11 cellular contexts compared by ENCODE assay signal in the genomic region with DNA sequence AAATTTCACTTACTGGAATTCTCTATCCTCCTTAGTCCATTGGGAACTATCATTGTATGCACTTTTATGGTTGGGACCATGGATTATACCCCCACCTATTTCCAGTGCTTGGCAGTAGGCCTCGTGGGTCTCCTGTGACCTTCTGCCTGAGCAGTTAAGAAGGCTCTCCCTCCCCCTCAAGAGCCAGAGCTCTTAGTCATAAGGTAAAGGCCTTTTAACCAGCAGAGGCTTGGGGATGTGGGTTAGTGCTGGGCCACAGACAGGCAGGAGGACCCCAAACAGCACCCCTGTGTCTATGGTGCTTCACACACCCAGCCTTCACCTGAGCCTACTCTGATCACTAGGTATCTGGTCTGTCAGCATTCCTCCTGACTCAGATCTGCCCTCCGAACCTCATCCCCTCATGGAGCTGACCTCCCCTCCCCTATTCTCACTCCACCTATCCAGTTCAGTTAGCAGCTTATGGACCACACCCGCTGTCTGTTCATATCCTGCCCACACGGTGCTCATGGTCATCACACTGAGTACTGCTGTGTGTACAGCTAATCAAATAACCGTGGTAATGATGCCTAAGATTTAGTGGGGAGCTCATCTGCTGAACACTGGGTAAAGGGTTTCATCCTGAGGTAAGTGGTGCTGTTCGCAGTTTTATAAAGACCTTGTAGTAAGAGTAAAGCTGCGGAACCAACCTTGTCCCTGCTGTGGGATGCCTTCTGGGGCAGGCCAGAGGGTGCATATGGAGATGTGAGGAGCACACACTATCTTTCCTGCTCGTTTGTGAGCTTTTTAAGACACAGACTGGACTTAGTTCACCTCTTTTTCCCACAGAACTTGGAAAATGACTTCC. TPM values are rescaled to one million over a fixed set of nuclear protein-coding genes. Genes with fewer than 3 reads are reported as not detected.
DNase-seq lines count a peak whose midpoint lies in the region; ATAC-seq, FAIRE-seq and TF ChIP-seq lines count a peak whose summit lies in the region.
"Had no signal": no experiment of that assay in that cellular context is flagged by ENCODE, and none has a peak within 500 bp of the region (broad histone marks: within the 10 kb centered on the region; RNA-seq: fewer than 3 reads in every experiment).

No MANE protein-coding gene starts in this region.

- peaks cover 25% of the 10 kb centered on the region for H3K36me3 Mint-ChIP-seq in CD4-positive, CD25-positive, alpha-beta regulatory T cell

- 91% methylated on average over 8 of the region's 8 CpGs for WGBS in HepG2 (ENCODE audit: low lambda C conversion rate)

- DNase-seq in CD4-positive, CD25-positive, alpha-beta regulatory T cell: peak in 2 of 3 donors; percentile 0 to 35
- DNase-seq in HEK293T (ENCODE audit: extremely low spot score) (no peak), amniotic epithelial cell (ENCODE audit: low read depth) (peak; percentile 74), HepG2 (ENCODE audit: low spot score) (no peak), ascending aorta (ENCODE audit: low spot score in 2 of 2) (no peak)
- DNase-seq in activated CD4-positive, alpha-beta T cell treated with anti-CD3 and anti-CD28 coated beads for 48 hours: no peak
- DNase-seq in stimulated activated CD4-positive, alpha-beta T cell treated with anti-CD3 and anti-CD28 coated beads, Interleukin-12 subunit alpha, Interleukin-12 subunit beta, amount 100 ng/mL, for 4 hours: no peak

- CTCF ChIA-PET in HEK293T (lab: Yijun Ruan, JAX) (interaction anchor here (0.6 to 2.2 kb wide), 9 partner anchors 9 to 514 kb away, joined by 3 to 10 read pairs (median 5); no protein-coding TSS in a partner anchor), HepG2 (lab: Yijun Ruan, JAX; ENCODE audit: low intra/inter-chr PET ratio, low total read pairs) (interaction anchor here (0.8 to 1.6 kb wide), 3 partner anchors 42 to 618 kb away, joined by 3 to 14 read pairs (median 12); a partner anchor contains a TSS)

- FAIRE-seq in HepG2 (lab: Jason Lieb, UNC): no peak

- peaks cover 59% of the 10 kb centered on the region for H3K36me3 ChIP-seq in CD4-positive, CD25-positive, alpha-beta regulatory T cell (ENCODE audit: control insufficient read depth, insufficient read depth, low read length)
- H3K36me3 ChIP-seq in HepG2 (replicated peaks in 1 of 2; ENCODE audit: control insufficient read depth in 1 of 2, insufficient read depth in 2 of 2, low read length in 2 of 2): peaks cover 23 to 64% of the 10 kb centered on the region in 2 experiments
- H3K36me3 ChIP-seq in ascending aorta: peaks cover 40 to 64% of the 10 kb centered on the region in 2 donors

- H3K4me3 ChIP-seq in CD4-positive, CD25-positive, alpha-beta regulatory T cell (ENCODE audit: low read depth, low read length): no peak overlapping the region
- H3K4me3 ChIP-seq in HepG2 (replicated peaks in 1 of 3; ENCODE audit: insufficient read depth in 1 of 3, low read depth in 2 of 3, low read length in 3 of 3) (no peak overlapping the region), ascending aorta (no peak overlapping the region)
- H3K4me3 ChIP-seq: tibial nerve had no signal

- no TSS peak for BruUV-seq in HepG2 (replicated peaks; lab: Mats Ljungman, UMichigan)

- H3K9me3 Mint-ChIP-seq in CD4-positive, CD25-positive, alpha-beta regulatory T cell: peaks cover 0 to 2% (median 0%) of the 10 kb centered on the region in 7 donors
- H3K9me3 Mint-ChIP-seq: dendritic cell treated with granulocyte-macrophage colony-stimulating factor and Interleukin-4, amounts not matched to agents 40 ng/mL and 50 ng/mL, for 4 days had no signal

- no peaks in the 10 kb centered on the region for H3K27me3 Mint-ChIP-seq in CD4-positive, CD25-positive, alpha-beta regulatory T cell
- H3K27me3 Mint-ChIP-seq: dendritic cell treated with granulocyte-macrophage colony-stimulating factor and Interleukin-4, amounts not matched to agents 40 ng/mL and 50 ng/mL, for 4 days had no signal

- H3K4me2 ChIP-seq in HepG2 (ENCODE audit: low read depth, low read length): no peak overlapping the region

- peaks cover 0 to 4% (median 3%) of the 10 kb centered on the region in 4 donors for H3K4me1 Mint-ChIP-seq in CD4-positive, CD25-positive, alpha-beta regulatory T cell

- intact Hi-C loops in HepG2 (cut with micrococcal nuclease; ENCODE audit: unreplicated experiment): loop anchor here (1.0 to 2.0 kb wide), 3 partner anchors 23 to 73 kb away; no protein-coding TSS in a partner anchor
- intact Hi-C loops in ascending aorta (cut with DNase I): loop anchor here (5.0 kb wide), 1 partner anchor 621 kb away; a partner anchor contains a TSS

- no peaks in the 10 kb centered on the region for H3K79me2 ChIP-seq in HepG2 (ENCODE audit: insufficient read depth, low read length)

- no peaks in the 10 kb centered on the region for H4K20me1 ChIP-seq in HepG2 (ENCODE audit: insufficient read depth, low read length)

- in situ Hi-C loops in HepG2 (cut with HindIII; ENCODE audit: extremely low pct_ligation_motif_present, low pct_unique_long_range_greater_than_20kb): loop anchor here (5.0 kb wide), 2 partner anchors 41 to 71 kb away; a partner anchor contains a TSS

- no peak for TF ChIP-seq POLR2A in HepG2 (IDR thresholded peaks at IDR 0.05; ENCODE audit: insufficient read depth in 1 of 2, low read depth in 2 of 2, low read length in 2 of 2)

- H3K27ac Mint-ChIP-seq in CD4-positive, CD25-positive, alpha-beta regulatory T cell: peak overlapping the region; percentile 36 to 78 (median 61)
- H3K27ac Mint-ChIP-seq: dendritic cell treated with granulocyte-macrophage colony-stimulating factor and Interleukin-4, amounts not matched to agents 40 ng/mL and 50 ng/mL, for 4 days had no signal

- no peak for TF ChIP-seq EP300 in HepG2 (IDR thresholded peaks at IDR 0.05; ENCODE audit: low read depth in 2 of 2, low read length in 2 of 2)
- no peak for TF ChIP-seq EP300 in HepG2 (CRISPR knock-in tag; IDR thresholded peaks at IDR 0.05; ENCODE audit: borderline replicate concordance)

- no peak overlapping the region for H3K27ac ChIP-seq in CD4-positive, CD25-positive, alpha-beta regulatory T cell (ENCODE audit: insufficient read depth, low read length, poor library complexity, severe bottlenecking)
- H3K27ac ChIP-seq in HepG2 (ENCODE audit: extremely low read length, insufficient read depth, low read length) (no peak overlapping the region), ascending aorta (no peak overlapping the region)
- H3K27ac ChIP-seq: HL-60, tibial nerve had no signal

- H3K4me1 ChIP-seq in CD4-positive, CD25-positive, alpha-beta regulatory T cell (ENCODE audit: control insufficient read depth, insufficient read depth, low read length, poor library complexity, severe bottlenecking): no peaks in the 10 kb centered on the region
- H3K4me1 ChIP-seq in HepG2 (ENCODE audit: insufficient read depth, low read length): no peaks in the 10 kb centered on the region
- H3K4me1 ChIP-seq in ascending aorta: no peaks in the 10 kb centered on the region

- no peaks in the 10 kb centered on the region for H3K27me3 ChIP-seq in CD4-positive, CD25-positive, alpha-beta regulatory T cell (ENCODE audit: control insufficient read depth, insufficient read depth, low read length)
- H3K27me3 ChIP-seq in HepG2 (ENCODE audit: control insufficient read depth in 1 of 2, insufficient read depth in 2 of 2, low read length in 2 of 2): no peaks in the 10 kb centered on the region
- H3K27me3 ChIP-seq in ascending aorta: no peaks in the 10 kb centered on the region
- H3K27me3 ChIP-seq: tibial nerve had no signal

- no peak overlapping the region for H3K9ac ChIP-seq in HepG2 (ENCODE audit: insufficient read depth, low read depth, low read length)

- TF ChIP-seq CTCF in HepG2 (CRISPR knock-in tag; IDR thresholded peaks at IDR 0.05) (no peak), ascending aorta (IDR thresholded peaks at IDR 0.05) (no peak)

- POLR2A ChIA-PET in HEK293T (lab: Yijun Ruan, JAX) (no interaction called here), HepG2 (lab: Yijun Ruan, JAX) (interaction anchor here (1.0 to 1.2 kb wide), 2 partner anchors 41 to 159 kb away, joined by 3 read pairs; a partner anchor contains a TSS)

- no peak overlapping the region for H2AFZ ChIP-seq in HepG2 (ENCODE audit: low read length)

- peak in 1 of 2 donors; percentile 28 for ATAC-seq in CD4-positive, CD25-positive, alpha-beta regulatory T cell (ENCODE audit: low read depth in 2 of 2)
- peak; percentile 35; the same call in 2 of the 3 replicates for ATAC-seq in HepG2
- no peak for ATAC-seq in GM18502 (IDR thresholded peaks at IDR 0.05; ENCODE audit: poor library complexity, unreplicated experiment)

- no peak overlapping the region for H3K4me3 Mint-ChIP-seq in CD4-positive, CD25-positive, alpha-beta regulatory T cell
- H3K4me3 Mint-ChIP-seq: dendritic cell treated with granulocyte-macrophage colony-stimulating factor and Interleukin-4, amounts not matched to agents 40 ng/mL and 50 ng/mL, for 4 days had no signal

- no peaks in the 10 kb centered on the region for H3K9me3 ChIP-seq in CD4-positive, CD25-positive, alpha-beta regulatory T cell (ENCODE audit: control insufficient read depth in 2 of 2, low read length in 2 of 2)
- H3K9me3 ChIP-seq in HepG2 (ENCODE audit: low read length): no peaks in the 10 kb centered on the region
- H3K9me3 ChIP-seq in ascending aorta: no peaks in the 10 kb centered on the region
- H3K9me3 ChIP-seq: tibial nerve had no signal

- no peak for TF ChIP-seq RAD21 in HepG2 (CRISPR knock-in tag; IDR thresholded peaks at IDR 0.05)

RNA-seq across cellular contexts. Expression of a gene that starts 40.9 kb away (rescaled TPM):
- 48.9 TPM for total RNA-seq in CD4-positive, CD25-positive, alpha-beta regulatory T cell
- 10 to 100 TPM; 11.0 to 16.0 (median 14.7) TPM for polyA plus RNA-seq in CD4-positive, CD25-positive, alpha-beta regulatory T cell
- 18.8 and 26.1 TPM in 2 replicates for total RNA-seq in HepG2 (2016; rRNA removed; fragmentation: Illumina TruSeq; extraction: Trizol)
- total RNA-seq in HepG2 (2016; cell fraction: cytosol; rRNA removed; fragmentation: Illumina TruSeq; extraction: Trizol; ENCODE audit: low read depth): 6.3 and 9.1 TPM in 2 replicates
- total RNA-seq in HepG2 (2016; cell fraction: insoluble cytoplasmic fraction; rRNA removed; fragmentation: Illumina TruSeq; extraction: Trizol): 21.7 and 22.2 TPM in 2 replicates
- total RNA-seq in HepG2 (2016; cell fraction: membrane; rRNA removed; fragmentation: Illumina TruSeq; extraction: Trizol): 12.0 and 13.5 TPM in 2 replicates
- total RNA-seq in HepG2 (2016; cell fraction: nucleus; rRNA removed; fragmentation: Illumina TruSeq; extraction: Trizol): 13.5 and 13.9 TPM in 2 replicates
- 14.0 and 17.5 TPM in 2 replicates for polyA plus RNA-seq in HepG2 (2011; rRNA removed)
- 18.8 and 22.7 TPM in 2 replicates for polyA plus RNA-seq in HepG2 (2011; cell fraction: cytosol; rRNA removed)
- 19.3 and 24.7 TPM in 2 replicates for polyA plus RNA-seq in HepG2 (2011; cell fraction: nucleus; rRNA removed)
- polyA plus RNA-seq in HepG2 (2012): 13.6 and 13.8 TPM in 2 replicates
- 14.1 and 15.0 TPM in 2 replicates for polyA plus RNA-seq in HepG2 (2016; cell fraction: cytosol; fragmentation: Illumina TruSeq; extraction: Trizol; ENCODE audit: low read depth)
- polyA plus RNA-seq in HepG2 (2016; cell fraction: insoluble cytoplasmic fraction; fragmentation: Illumina TruSeq; extraction: Trizol; ENCODE audit: low read depth): 18.9 and 19.2 TPM in 2 replicates
- polyA plus RNA-seq in HepG2 (2016; cell fraction: membrane; fragmentation: Illumina TruSeq; extraction: Trizol; ENCODE audit: low read depth): 15.0 and 19.1 TPM in 2 replicates
- 24.2 and 25.9 TPM in 2 replicates for polyA plus RNA-seq in HepG2 (2016; cell fraction: nucleus; fragmentation: Illumina TruSeq; extraction: Trizol; ENCODE audit: insufficient read depth, low read depth)
- polyA minus RNA-seq in HepG2 (2011; rRNA and poly(A)+ RNA removed; ENCODE audit: low replicate concordance): 38.2 and 46.2 TPM in 2 replicates
- polyA minus RNA-seq in HepG2 (2011; cell fraction: cytosol; rRNA and poly(A)+ RNA removed): 6.6 and 13.3 TPM in 2 replicates
- 15.7 and 24.3 TPM in 2 replicates for polyA minus RNA-seq in HepG2 (2011; cell fraction: nucleus; rRNA and poly(A)+ RNA removed)
- 1.8 TPM for total RNA-seq in ascending aorta

RNA-seq across cellular contexts. Expression of a gene that starts 41.1 kb away (rescaled TPM):
- 5.4 TPM for total RNA-seq in CD4-positive, CD25-positive, alpha-beta regulatory T cell
- polyA plus RNA-seq in CD4-positive, CD25-positive, alpha-beta regulatory T cell: 1 to 10 TPM; 3.7 to 4.6 (median 4.0) TPM
- 16.9 and 18.8 TPM in 2 replicates for total RNA-seq in HepG2 (2016; rRNA removed; fragmentation: Illumina TruSeq; extraction: Trizol)
- 10.9 and 16.9 TPM in 2 replicates for total RNA-seq in HepG2 (2016; cell fraction: cytosol; rRNA removed; fragmentation: Illumina TruSeq; extraction: Trizol; ENCODE audit: low read depth)
- total RNA-seq in HepG2 (2016; cell fraction: insoluble cytoplasmic fraction; rRNA removed; fragmentation: Illumina TruSeq; extraction: Trizol): 15.3 and 20.4 TPM in 2 replicates
- total RNA-seq in HepG2 (2016; cell fraction: membrane; rRNA removed; fragmentation: Illumina TruSeq; extraction: Trizol): 19.3 and 19.6 TPM in 2 replicates
- 6.5 and 8.7 TPM in 2 replicates for total RNA-seq in HepG2 (2016; cell fraction: nucleus; rRNA removed; fragmentation: Illumina TruSeq; extraction: Trizol)
- polyA plus RNA-seq in HepG2 (2011; rRNA removed): 4.3 and 5.1 TPM in 2 replicates
- 4.9 and 6.2 TPM in 2 replicates for polyA plus RNA-seq in HepG2 (2011; cell fraction: cytosol; rRNA removed)
- polyA plus RNA-seq in HepG2 (2011; cell fraction: nucleus; rRNA removed): 2.4 and 3.5 TPM in 2 replicates
- 6.2 and 9.4 TPM in 2 replicates for polyA plus RNA-seq in HepG2 (2012)
- polyA plus RNA-seq in HepG2 (2016; cell fraction: cytosol; fragmentation: Illumina TruSeq; extraction: Trizol; ENCODE audit: low read depth): 16.0 and 22.8 TPM in 2 replicates
- 23.7 and 25.7 TPM in 2 replicates for polyA plus RNA-seq in HepG2 (2016; cell fraction: insoluble cytoplasmic fraction; fragmentation: Illumina TruSeq; extraction: Trizol; ENCODE audit: low read depth)
- polyA plus RNA-seq in HepG2 (2016; cell fraction: membrane; fragmentation: Illumina TruSeq; extraction: Trizol; ENCODE audit: low read depth): 17.7 and 20.7 TPM in 2 replicates
- 8.4 and 11.9 TPM in 2 replicates for polyA plus RNA-seq in HepG2 (2016; cell fraction: nucleus; fragmentation: Illumina TruSeq; extraction: Trizol; ENCODE audit: insufficient read depth, low read depth)
- 2.9 and 4.0 TPM in 2 replicates for polyA minus RNA-seq in HepG2 (2011; rRNA and poly(A)+ RNA removed; ENCODE audit: low replicate concordance)
- polyA minus RNA-seq in HepG2 (2011; cell fraction: cytosol; rRNA and poly(A)+ RNA removed): 2.3 and 4.0 TPM in 2 replicates
- 6.1 and 6.7 TPM in 2 replicates for polyA minus RNA-seq in HepG2 (2011; cell fraction: nucleus; rRNA and poly(A)+ RNA removed)
- not detected for total RNA-seq in ascending aorta

RNA-seq across cellular contexts. Expression of a gene that starts 57.2 kb away (rescaled TPM):
- total RNA-seq in CD4-positive, CD25-positive, alpha-beta regulatory T cell: 54.2 TPM
- 1 to 10 TPM; 1.0 to 4.3 (median 2.2) TPM for polyA plus RNA-seq in CD4-positive, CD25-positive, alpha-beta regulatory T cell
- 3.7 and 13.2 TPM in 2 replicates for total RNA-seq in HepG2 (2016; rRNA removed; fragmentation: Illumina TruSeq; extraction: Trizol)
- 1.3 and 3.2 TPM in 2 replicates for total RNA-seq in HepG2 (2016; cell fraction: cytosol; rRNA removed; fragmentation: Illumina TruSeq; extraction: Trizol; ENCODE audit: low read depth)
- 4.7 and 9.4 TPM in 2 replicates for total RNA-seq in HepG2 (2016; cell fraction: insoluble cytoplasmic fraction; rRNA removed; fragmentation: Illumina TruSeq; extraction: Trizol)
- total RNA-seq in HepG2 (2016; cell fraction: membrane; rRNA removed; fragmentation: Illumina TruSeq; extraction: Trizol): 3.7 and 4.3 TPM in 2 replicates
- total RNA-seq in HepG2 (2016; cell fraction: nucleus; rRNA removed; fragmentation: Illumina TruSeq; extraction: Trizol): 12.0 and 16.8 TPM in 2 replicates
- polyA plus RNA-seq in HepG2 (2011; rRNA removed): 2.3 and 3.2 TPM in 2 replicates
- polyA plus RNA-seq in HepG2 (2011; cell fraction: cytosol; rRNA removed): 0.62 and 0.71 TPM in 2 replicates
- polyA plus RNA-seq in HepG2 (2011; cell fraction: nucleus; rRNA removed): 24.4 and 28.9 TPM in 2 replicates
- polyA plus RNA-seq in HepG2 (2012): 13.7 and 19.4 TPM in 2 replicates
- 1.3 and 1.5 TPM in 2 replicates for polyA plus RNA-seq in HepG2 (2016; cell fraction: cytosol; fragmentation: Illumina TruSeq; extraction: Trizol; ENCODE audit: low read depth)
- 6.7 and 10.8 TPM in 2 replicates for polyA plus RNA-seq in HepG2 (2016; cell fraction: insoluble cytoplasmic fraction; fragmentation: Illumina TruSeq; extraction: Trizol; ENCODE audit: low read depth)
- 2.6 and 3.1 TPM in 2 replicates for polyA plus RNA-seq in HepG2 (2016; cell fraction: membrane; fragmentation: Illumina TruSeq; extraction: Trizol; ENCODE audit: low read depth)
- polyA plus RNA-seq in HepG2 (2016; cell fraction: nucleus; fragmentation: Illumina TruSeq; extraction: Trizol; ENCODE audit: insufficient read depth, low read depth): 27.3 and 29.1 TPM in 2 replicates
- polyA minus RNA-seq in HepG2 (2011; rRNA and poly(A)+ RNA removed; ENCODE audit: low replicate concordance): 14.1 and 14.5 TPM in 2 replicates
- polyA minus RNA-seq in HepG2 (2011; cell fraction: cytosol; rRNA and poly(A)+ RNA removed): 8.0 and 8.9 TPM in 2 replicates
- polyA minus RNA-seq in HepG2 (2011; cell fraction: nucleus; rRNA and poly(A)+ RNA removed): 18.3 and 19.1 TPM in 2 replicates
- total RNA-seq in ascending aorta: 35.2 TPM

Comparison
In these comparisons a context has a peak if more than half of its experiments do, and no peak if none do; other contexts are left out.
1. DNase-seq: peak in CD4-positive, CD25-positive, alpha-beta regulatory T cell (2 of 3) and amniotic epithelial cell (single experiment); none in HEK293T (single experiment), HepG2 (single experiment), activated CD4-positive, alpha-beta T cell treated with anti-CD3 and anti-CD28 coated beads for 48 hours (single experiment), stimulated activated CD4-positive, alpha-beta T cell treated with anti-CD3 and anti-CD28 coated beads, Interleukin-12 subunit alpha, Interleukin-12 subunit beta, amount 100 ng/mL, for 4 hours (single experiment) and ascending aorta (0 of 2).